ENCODE assay signal across 1 cellular context in the genomic region with DNA sequence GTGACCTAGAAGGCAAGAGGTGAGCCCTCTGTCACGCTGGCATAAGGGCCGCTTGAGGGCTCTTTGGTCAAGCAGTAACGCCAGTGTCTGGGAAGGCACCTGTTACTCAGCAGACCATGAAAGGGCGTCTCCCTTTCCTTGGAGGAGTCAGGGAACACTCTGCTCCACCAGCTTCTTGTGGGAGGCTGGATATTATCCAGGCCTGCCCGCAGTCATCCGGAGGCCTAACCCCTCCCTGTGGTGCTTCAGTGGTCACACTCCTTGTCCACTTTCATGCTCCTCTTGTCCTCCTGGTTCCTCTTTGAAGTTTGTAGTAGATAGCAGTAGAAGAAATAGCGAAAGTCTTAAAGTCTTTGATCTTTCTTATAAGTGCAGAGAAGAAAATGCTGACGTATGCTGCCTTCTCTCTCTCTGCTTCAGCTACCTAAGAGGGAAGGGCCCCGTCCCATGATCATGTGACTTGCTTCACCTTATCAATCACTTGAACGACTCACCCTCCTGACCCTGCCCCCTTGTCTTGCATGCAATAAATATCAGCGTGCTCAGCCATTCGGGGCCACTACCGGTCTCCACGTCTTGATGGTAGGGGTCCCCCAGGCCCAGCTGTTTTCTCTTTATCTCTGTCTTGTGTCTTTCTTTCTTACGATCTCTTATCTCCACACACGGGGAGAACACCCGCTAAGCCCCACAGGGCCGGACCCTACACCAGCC.
TF ChIP-seq lines count a peak whose summit lies in the region.

No MANE protein-coding gene starts in this region.

TF ChIP-seq in IMR-90, 13 proteins besides CTCF, POLR2A, EP300 and RAD21:
- TF ChIP-seq RCOR1 (IDR thresholded peaks at IDR 0.05; ENCODE audit: insufficient replicate concordance, low read length) (no peak), MAFK (IDR thresholded peaks at IDR 0.05; ENCODE audit: low read depth, low read length) (0 out of 2 replicates have a peak, but pooled peaks have one; percentile 16)
